ENCODE assay signal across 1 cellular context in genomic region chr1:231421971-231422797, GRCh38.
A peak's percentile ranks its signal among the peaks of the same experiment; 100 is the strongest.
TF ChIP-seq lines count a peak whose summit lies in the region.

Gene EGLN1 (minus strand): TSS chr1:231422287. CDS start chr1:231421888, 399 bp downstream.

TF ChIP-seq in K562, 482 proteins besides CTCF, POLR2A, EP300 and RAD21 (continued from another document and continues in another):
- TF ChIP-seq ZNF318 (IDR thresholded peaks at IDR 0.05; ENCODE audit: borderline replicate concordance in 1 of 2, low read depth in 1 of 2) (no peak), PRMT5 (CRISPR knock-in tag; IDR thresholded peaks at IDR 0.05) (no peak), ZFP1 (CRISPR knock-in tag; IDR thresholded peaks at IDR 0.05) (no peak), CREBBP (IDR thresholded peaks at IDR 0.05; ENCODE audit: low read depth, low read length) (no peak), GABPB1 (CRISPR knock-in tag; IDR thresholded peaks at IDR 0.05) (peak; percentile 82), TBL1XR1 (IDR thresholded peaks at IDR 0.05; ENCODE audit: low read length in 2 of 2) (no peak), PURB (CRISPR knock-in tag; IDR thresholded peaks at IDR 0.05; ENCODE audit: low read depth) (no peak), ZNF263 (CRISPR knock-in tag; IDR thresholded peaks at IDR 0.05; ENCODE audit: borderline replicate concordance) (peak; percentile 41; the same call in 1 of the 2 replicates), SETDB1 (IDR thresholded peaks at IDR 0.05; ENCODE audit: low read length) (no peak), CEBPB (tag; IDR thresholded peaks at IDR 0.05) (no peak), HIVEP1 (CRISPR knock-in tag; IDR thresholded peaks at IDR 0.05) (no peak), ZNF134 (CRISPR knock-in tag; conservative IDR thresholded peaks at IDR 0.05) (no peak), TCF7 (IDR thresholded peaks at IDR 0.05; ENCODE audit: borderline replicate concordance) (peak; percentile 51; the same call in 1 of the 2 replicates), ZC3H8 (IDR thresholded peaks at IDR 0.05) (no peak), ZBTB33 (CRISPR knock-in tag; IDR thresholded peaks at IDR 0.05) (no peak; the same call in none of the 2 replicates), BACH1 (tag; IDR thresholded peaks at IDR 0.05) (no peak), MEIS2 (IDR thresholded peaks at IDR 0.05; ENCODE audit: partially characterized antibody) (no peak), ZNF384 (IDR thresholded peaks at IDR 0.05; ENCODE audit: low read depth, low read length) (no peak), PTRF (tag; IDR thresholded peaks at IDR 0.05) (no peak), SMARCA5 (IDR thresholded peaks at IDR 0.05) (no peak), CXXC5 (CRISPR knock-in tag; IDR thresholded peaks at IDR 0.05) (peak; percentile 94), CBFA2T2 (conservative IDR thresholded peaks at IDR 0.05) (no peak), MTF1 (CRISPR knock-in tag; IDR thresholded peaks at IDR 0.05; ENCODE audit: borderline replicate concordance) (no peak), TARDBP (IDR thresholded peaks at IDR 0.05) (peak; percentile 78; the same call in 1 of the 2 replicates), NFATC3 (IDR thresholded peaks at IDR 0.05) (no peak), RBM14 (IDR thresholded peaks at IDR 0.05; ENCODE audit: borderline replicate concordance, insufficient read depth, low read depth, low read length) (no peak), KLF16 (IDR thresholded peaks at IDR 0.05) (no peak), OTX1 (CRISPR knock-in tag; IDR thresholded peaks at IDR 0.05) (no peak), SP1 (CRISPR knock-in tag; IDR thresholded peaks at IDR 0.05) (peak; percentile 56), NKRF (IDR thresholded peaks at IDR 0.05; ENCODE audit: borderline replicate concordance) (peak; percentile 28; the same call in 1 of the 2 replicates), NR4A1 (CRISPR knock-in tag; IDR thresholded peaks at IDR 0.05) (peak; percentile 94), NR4A1 (tag; IDR thresholded peaks at IDR 0.05) (no peak), ZKSCAN3 (CRISPR knock-in tag; IDR thresholded peaks at IDR 0.05) (no peak), RUNX1 (IDR thresholded peaks at IDR 0.05; ENCODE audit: low read depth) (no peak), HLTF (IDR thresholded peaks at IDR 0.05) (no peak), ZNF764 (CRISPR knock-in tag; IDR thresholded peaks at IDR 0.05; ENCODE audit: low read depth) (no peak), ELF1 (tag; IDR thresholded peaks at IDR 0.05) (no peak), BDP1 (IDR thresholded peaks at IDR 0.05; ENCODE audit: insufficient read depth, insufficient read length) (no peak), ZNF584 (CRISPR knock-in tag; IDR thresholded peaks at IDR 0.05; ENCODE audit: low read depth) (no peak), LEF1 (IDR thresholded peaks at IDR 0.05) (no peak), HNRNPL (IDR thresholded peaks at IDR 0.05; ENCODE audit: low read depth, low read length) (no peak; the same call in 1 of the 2 replicates), BMI1 (IDR thresholded peaks at IDR 0.05; ENCODE audit: low read length) (no peak), KLF1 (tag; IDR thresholded peaks at IDR 0.05) (0 out of 2 replicates have a peak, but pooled peaks have one; percentile 23), KDM5B (IDR thresholded peaks at IDR 0.05; ENCODE audit: insufficient replicate concordance, low read depth, low read length) (peak; percentile 88), ZNF197 (CRISPR knock-in tag; IDR thresholded peaks at IDR 0.05; ENCODE audit: low read depth) (0 out of 2 replicates have a peak, but pooled peaks have one; percentile 31)
- TF ChIP-seq, protein P1, sequence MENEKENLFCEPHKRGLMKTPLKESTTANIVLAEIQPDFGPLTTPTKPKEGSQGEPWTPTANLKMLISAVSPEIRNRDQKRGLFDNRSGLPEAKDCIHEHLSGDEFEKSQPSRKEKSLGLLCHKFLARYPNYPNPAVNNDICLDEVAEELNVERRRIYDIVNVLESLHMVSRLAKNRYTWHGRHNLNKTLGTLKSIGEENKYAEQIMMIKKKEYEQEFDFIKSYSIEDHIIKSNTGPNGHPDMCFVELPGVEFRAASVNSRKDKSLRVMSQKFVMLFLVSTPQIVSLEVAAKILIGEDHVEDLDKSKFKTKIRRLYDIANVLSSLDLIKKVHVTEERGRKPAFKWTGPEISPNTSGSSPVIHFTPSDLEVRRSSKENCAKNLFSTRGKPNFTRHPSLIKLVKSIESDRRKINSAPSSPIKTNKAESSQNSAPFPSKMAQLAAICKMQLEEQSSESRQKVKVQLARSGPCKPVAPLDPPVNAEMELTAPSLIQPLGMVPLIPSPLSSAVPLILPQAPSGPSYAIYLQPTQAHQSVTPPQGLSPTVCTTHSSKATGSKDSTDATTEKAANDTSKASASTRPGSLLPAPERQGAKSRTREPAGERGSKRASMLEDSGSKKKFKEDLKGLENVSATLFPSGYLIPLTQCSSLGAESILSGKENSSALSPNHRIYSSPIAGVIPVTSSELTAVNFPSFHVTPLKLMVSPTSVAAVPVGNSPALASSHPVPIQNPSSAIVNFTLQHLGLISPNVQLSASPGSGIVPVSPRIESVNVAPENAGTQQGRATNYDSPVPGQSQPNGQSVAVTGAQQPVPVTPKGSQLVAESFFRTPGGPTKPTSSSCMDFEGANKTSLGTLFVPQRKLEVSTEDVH (IDR thresholded peaks at IDR 0.05; ENCODE audit: low read depth, partially characterized antibody) = no peak
- TF ChIP-seq, protein P2, sequence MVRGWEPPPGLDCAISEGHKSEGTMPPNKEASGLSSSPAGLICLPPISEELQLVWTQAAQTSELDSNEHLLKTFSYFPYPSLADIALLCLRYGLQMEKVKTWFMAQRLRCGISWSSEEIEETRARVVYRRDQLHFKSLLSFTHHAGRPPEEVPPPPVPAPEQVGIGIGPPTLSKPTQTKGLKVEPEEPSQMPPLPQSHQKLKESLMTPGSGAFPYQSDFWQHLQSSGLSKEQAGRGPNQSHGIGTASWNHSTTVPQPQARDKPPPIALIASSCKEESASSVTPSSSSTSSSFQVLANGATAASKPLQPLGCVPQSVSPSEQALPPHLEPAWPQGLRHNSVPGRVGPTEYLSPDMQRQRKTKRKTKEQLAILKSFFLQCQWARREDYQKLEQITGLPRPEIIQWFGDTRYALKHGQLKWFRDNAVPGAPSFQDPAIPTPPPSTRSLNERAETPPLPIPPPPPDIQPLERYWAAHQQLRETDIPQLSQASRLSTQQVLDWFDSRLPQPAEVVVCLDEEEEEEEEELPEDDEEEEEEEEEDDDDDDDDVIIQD (CRISPR knock-in tag; IDR thresholded peaks at IDR 0.05) = no peak
- TF ChIP-seq, protein P3, sequence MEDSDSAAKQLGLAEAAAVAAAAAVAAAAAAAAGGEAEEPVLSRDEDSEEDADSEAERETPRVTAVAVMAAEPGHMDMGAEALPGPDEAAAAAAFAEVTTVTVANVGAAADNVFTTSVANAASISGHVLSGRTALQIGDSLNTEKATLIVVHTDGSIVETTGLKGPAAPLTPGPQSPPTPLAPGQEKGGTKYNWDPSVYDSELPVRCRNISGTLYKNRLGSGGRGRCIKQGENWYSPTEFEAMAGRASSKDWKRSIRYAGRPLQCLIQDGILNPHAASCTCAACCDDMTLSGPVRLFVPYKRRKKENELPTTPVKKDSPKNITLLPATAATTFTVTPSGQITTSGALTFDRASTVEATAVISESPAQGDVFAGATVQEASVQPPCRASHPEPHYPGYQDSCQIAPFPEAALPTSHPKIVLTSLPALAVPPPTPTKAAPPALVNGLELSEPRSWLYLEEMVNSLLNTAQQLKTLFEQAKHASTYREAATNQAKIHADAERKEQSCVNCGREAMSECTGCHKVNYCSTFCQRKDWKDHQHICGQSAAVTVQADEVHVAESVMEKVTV (CRISPR knock-in tag; IDR thresholded peaks at IDR 0.05) = peak; percentile 62; the same call in 1 of the 2 replicates
- TF ChIP-seq, protein P4, sequence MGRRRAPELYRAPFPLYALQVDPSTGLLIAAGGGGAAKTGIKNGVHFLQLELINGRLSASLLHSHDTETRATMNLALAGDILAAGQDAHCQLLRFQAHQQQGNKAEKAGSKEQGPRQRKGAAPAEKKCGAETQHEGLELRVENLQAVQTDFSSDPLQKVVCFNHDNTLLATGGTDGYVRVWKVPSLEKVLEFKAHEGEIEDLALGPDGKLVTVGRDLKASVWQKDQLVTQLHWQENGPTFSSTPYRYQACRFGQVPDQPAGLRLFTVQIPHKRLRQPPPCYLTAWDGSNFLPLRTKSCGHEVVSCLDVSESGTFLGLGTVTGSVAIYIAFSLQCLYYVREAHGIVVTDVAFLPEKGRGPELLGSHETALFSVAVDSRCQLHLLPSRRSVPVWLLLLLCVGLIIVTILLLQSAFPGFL (CRISPR knock-in tag; IDR thresholded peaks at IDR 0.05) = no peak; the same call in 1 of the 2 replicates
